ENCODE assay signal across 12 cellular contexts in the genomic region with DNA sequence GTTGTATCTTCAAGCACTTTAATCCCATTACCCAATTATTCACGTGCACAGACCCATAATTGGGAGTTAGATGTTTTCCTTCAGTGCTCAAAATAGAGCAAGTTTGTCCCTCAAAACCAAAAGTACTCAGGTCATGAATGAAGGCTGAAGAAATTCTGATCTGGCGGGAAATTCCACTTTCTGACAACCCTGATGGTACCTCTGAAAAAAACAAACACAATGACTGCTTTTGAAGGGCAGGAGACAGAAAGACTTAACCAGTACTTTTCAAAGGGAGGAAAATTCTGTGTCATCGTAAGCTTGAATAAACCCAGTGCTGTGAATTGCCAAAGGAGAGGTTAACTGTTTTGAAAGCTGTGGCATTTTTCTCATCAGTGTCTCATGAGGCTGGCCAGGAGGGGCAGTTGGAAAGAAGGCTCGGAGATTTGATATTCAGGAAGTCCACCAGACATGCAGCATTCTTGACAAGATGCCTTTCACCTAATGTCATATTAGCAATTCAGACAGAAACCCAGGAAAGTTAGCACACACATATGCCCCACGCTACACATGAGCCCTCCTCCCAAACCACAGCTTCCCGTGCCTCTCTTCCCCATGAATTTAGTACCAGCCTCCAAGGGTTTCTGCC.
DNase-seq lines count a peak whose midpoint lies in the region; ATAC-seq and TF ChIP-seq lines count a peak whose summit lies in the region.
"Had no signal": no experiment of that assay in that cellular context is flagged by ENCODE, and none has a peak within 500 bp of the region (broad histone marks: within the 10 kb centered on the region; RNA-seq: fewer than 3 reads in every experiment).

No MANE protein-coding gene starts in this region.

- DNase-seq in GM23338 (ENCODE audit: low spot score) (no peak), SK-N-SH (no peak), foreskin fibroblast (peak; percentile 84 to 90), thoracic aorta (ENCODE audit: low spot score) (no peak), NCI-H1417 (lab: John Stamatoyannopoulos, UW) (no peak)
- DNase-seq: activated CD8-positive, alpha-beta T cell treated with anti-CD3 and anti-CD28 coated beads, Interleukin-2, amount 10 ng/mL, durations not matched to agents 7 days and 5 days; aorta; NCI-H187; posterior cingulate gyrus; SHP77 treated with DMSO at 0.1 percent for 48 hours had no signal

- CTCF ChIA-PET in SK-N-SH (lab: Yijun Ruan, JAX) = interaction anchor here (0.9 kb wide), 1 partner anchor 21 kb away, joined by 3 read pairs; no protein-coding TSS in a partner anchor

- H3K9me3 ChIP-seq in SK-N-SH (no peaks in the 10 kb centered on the region), thoracic aorta (no peaks in the 10 kb centered on the region)

- no peak overlapping the region for H3K27ac Mint-ChIP-seq in GM23338
- H3K27ac Mint-ChIP-seq: activated CD8-positive, alpha-beta T cell treated with anti-CD3 and anti-CD28 coated beads, Interleukin-2, amount 10 ng/mL, durations not matched to agents 7 days and 5 days had no signal

- H3K4me1 ChIP-seq in GM23338 (ENCODE audit: insufficient read depth) = peaks cover 58% of the 10 kb centered on the region
- H3K4me1 ChIP-seq in SK-N-SH (ENCODE audit: control insufficient read depth in 1 of 2, insufficient read depth in 2 of 2, low read depth in 1 of 2, low read length in 1 of 2) = peaks cover 27 to 55% of the 10 kb centered on the region in 2 experiments
- peaks cover 33 to 87% of the 10 kb centered on the region in 2 donors for H3K4me1 ChIP-seq in thoracic aorta (ENCODE audit: control insufficient read depth in 1 of 2, low read depth in 2 of 2)

- no peaks in the 10 kb centered on the region for H4K20me1 ChIP-seq in GM23338 (replicated peaks; ENCODE audit: insufficient read depth)
- H4K20me1 ChIP-seq in SK-N-SH (ENCODE audit: insufficient read depth) = no peaks in the 10 kb centered on the region

- H3K4me1 Mint-ChIP-seq in GM23338 = peaks cover 59% of the 10 kb centered on the region

- no peak for TF ChIP-seq CTCF in GM23338 (conservative IDR thresholded peaks at IDR 0.05; ENCODE audit: low read depth in 2 of 2)
- TF ChIP-seq CTCF in SK-N-SH (IDR thresholded peaks at IDR 0.05) = no peak; the same call in 1 of the 2 replicates
- TF ChIP-seq CTCF in foreskin fibroblast (IDR thresholded peaks at IDR 0.05; ENCODE audit: low read depth, low read length) = no peak
- TF ChIP-seq CTCF in thoracic aorta (IDR thresholded peaks at IDR 0.05) = no peak

- H3K9me3 Mint-ChIP-seq in GM23338 = no peaks in the 10 kb centered on the region

- POLR2A ChIA-PET in SK-N-SH (lab: Yijun Ruan, JAX) = no interaction called here

- peak in 1 of 2 experiments; percentile 97; a peak in 2 of 4 replicates for TF ChIP-seq EP300 in SK-N-SH (IDR thresholded peaks at IDR 0.05; ENCODE audit: borderline replicate concordance in 1 of 2, low read depth in 1 of 2, low read length in 1 of 2)

- H3F3A ChIP-seq in GM23338 (replicated peaks; ENCODE audit: low read depth) (no peaks in the 10 kb centered on the region), SK-N-SH (replicated peaks; ENCODE audit: insufficient read depth) (peaks cover 31% of the 10 kb centered on the region)

- H3K9ac ChIP-seq in SK-N-SH = peak overlapping the region; percentile 76

- H3K27me3 Mint-ChIP-seq in GM23338 (ENCODE audit: insufficient read depth, low read depth, poor library complexity) = peaks cover 5% of the 10 kb centered on the region

- no peak overlapping the region for H2AFZ ChIP-seq in GM23338
- peak overlapping the region; percentile 48; the same call in 1 of the 2 replicates for H2AFZ ChIP-seq in SK-N-SH (ENCODE audit: low read depth)

- H3K36me3 ChIP-seq in GM23338 (ENCODE audit: insufficient read depth) = no peaks in the 10 kb centered on the region
- no peaks in the 10 kb centered on the region for H3K36me3 ChIP-seq in SK-N-SH (replicated peaks in 1 of 2; ENCODE audit: control insufficient read depth in 1 of 2, insufficient read depth in 2 of 2, low read length in 1 of 2)
- no peaks in the 10 kb centered on the region for H3K36me3 ChIP-seq in thoracic aorta

- peaks cover 10% of the 10 kb centered on the region; the same call in 1 of the 2 replicates for H3K9me2 ChIP-seq in GM23338 (ENCODE audit: insufficient read depth)
- H3K9me2 ChIP-seq in SK-N-SH = no peaks in the 10 kb centered on the region

- H3K4me3 ChIP-seq in GM23338 (no peak overlapping the region), SK-N-SH (ENCODE audit: low read depth in 2 of 2, low read length in 1 of 2) (no peak overlapping the region), foreskin fibroblast (ENCODE audit: low read depth in 1 of 2, low read length in 2 of 2) (no peak overlapping the region), thoracic aorta (peak overlapping the region; percentile 10)

- no peaks in the 10 kb centered on the region; the same call in 2 of the 3 replicates for H3K36me3 Mint-ChIP-seq in GM23338 (ENCODE audit: low read depth)

- WGBS in SK-N-SH (ENCODE audit: low lambda C conversion rate) = 14% methylated on average over 6 of the region's 6 CpGs

- no peak overlapping the region for H3K4me3 Mint-ChIP-seq in GM23338
- H3K4me3 Mint-ChIP-seq: activated CD8-positive, alpha-beta T cell treated with anti-CD3 and anti-CD28 coated beads, Interleukin-2, amount 10 ng/mL, durations not matched to agents 7 days and 5 days had no signal

- ATAC-seq in GM23338 (no peak), thoracic aorta (ENCODE audit: insufficient number of reproducible peaks, low FRiP score, low read depth) (no peak), GM21737 (IDR thresholded peaks at IDR 0.05; ENCODE audit: unreplicated experiment) (no peak), GM21576 (IDR thresholded peaks at IDR 0.05; ENCODE audit: unreplicated experiment) (no peak)
- ATAC-seq: activated CD8-positive, alpha-beta T cell treated with anti-CD3 and anti-CD28 coated beads, Interleukin-2, amount 10 ng/mL, durations not matched to agents 7 days and 5 days had no signal

- H3K27ac ChIP-seq in GM23338 (ENCODE audit: low read depth) (no peak overlapping the region), SK-N-SH (ENCODE audit: low read depth in 2 of 2, low read length in 1 of 2) (peak overlapping the region; percentile 93 to 95), thoracic aorta (peak overlapping the region; percentile 8 to 34)

- H3K79me2 ChIP-seq in GM23338 (replicated peaks; ENCODE audit: insufficient read depth) = no peaks in the 10 kb centered on the region
- H3K79me2 ChIP-seq in SK-N-SH (ENCODE audit: insufficient read depth) = peaks cover 8% of the 10 kb centered on the region; the same call in 1 of the 2 replicates

- TF ChIP-seq RAD21 in SK-N-SH (IDR thresholded peaks at IDR 0.05; ENCODE audit: low read length) = no peak

- peak overlapping the region; percentile 48; the same call in 1 of the 2 replicates for H3K4me2 ChIP-seq in GM23338
- H3K4me2 ChIP-seq in SK-N-SH = peak overlapping the region; percentile 63

- H3K27me3 ChIP-seq in GM23338 (ENCODE audit: insufficient read depth) = no peaks in the 10 kb centered on the region
- H3K27me3 ChIP-seq in SK-N-SH (ENCODE audit: insufficient read depth) = no peaks in the 10 kb centered on the region
- no peaks in the 10 kb centered on the region for H3K27me3 ChIP-seq in thoracic aorta (replicated peaks; ENCODE audit: insufficient read depth)

TF ChIP-seq in GM23338, 12 proteins besides CTCF, POLR2A, EP300 and RAD21 (continues in another document):
- TF ChIP-seq STAT1 (IDR thresholded peaks at IDR 0.05; ENCODE audit: unreplicated experiment) (no peak), EZH2phosphoT487 (IDR thresholded peaks at IDR 0.05; ENCODE audit: unreplicated experiment) (no peak), JUNB (IDR thresholded peaks at IDR 0.05; ENCODE audit: unreplicated experiment) (no peak), NANOG (IDR thresholded peaks at IDR 0.05; ENCODE audit: borderline replicate concordance) (no peak), POLR2AphosphoS5 (IDR thresholded peaks at IDR 0.05; ENCODE audit: low read depth) (no peak), ZNF331 (CRISPR knock-in tag; IDR thresholded peaks at IDR 0.05; ENCODE audit: low read depth) (no peak), CREB1 (CRISPR knock-in tag; IDR thresholded peaks at IDR 0.05; ENCODE audit: low read depth) (no peak)

TF ChIP-seq in SK-N-SH, 30 proteins besides CTCF, POLR2A, EP300 and RAD21 (continues in another document):
- TF ChIP-seq, protein P1, sequence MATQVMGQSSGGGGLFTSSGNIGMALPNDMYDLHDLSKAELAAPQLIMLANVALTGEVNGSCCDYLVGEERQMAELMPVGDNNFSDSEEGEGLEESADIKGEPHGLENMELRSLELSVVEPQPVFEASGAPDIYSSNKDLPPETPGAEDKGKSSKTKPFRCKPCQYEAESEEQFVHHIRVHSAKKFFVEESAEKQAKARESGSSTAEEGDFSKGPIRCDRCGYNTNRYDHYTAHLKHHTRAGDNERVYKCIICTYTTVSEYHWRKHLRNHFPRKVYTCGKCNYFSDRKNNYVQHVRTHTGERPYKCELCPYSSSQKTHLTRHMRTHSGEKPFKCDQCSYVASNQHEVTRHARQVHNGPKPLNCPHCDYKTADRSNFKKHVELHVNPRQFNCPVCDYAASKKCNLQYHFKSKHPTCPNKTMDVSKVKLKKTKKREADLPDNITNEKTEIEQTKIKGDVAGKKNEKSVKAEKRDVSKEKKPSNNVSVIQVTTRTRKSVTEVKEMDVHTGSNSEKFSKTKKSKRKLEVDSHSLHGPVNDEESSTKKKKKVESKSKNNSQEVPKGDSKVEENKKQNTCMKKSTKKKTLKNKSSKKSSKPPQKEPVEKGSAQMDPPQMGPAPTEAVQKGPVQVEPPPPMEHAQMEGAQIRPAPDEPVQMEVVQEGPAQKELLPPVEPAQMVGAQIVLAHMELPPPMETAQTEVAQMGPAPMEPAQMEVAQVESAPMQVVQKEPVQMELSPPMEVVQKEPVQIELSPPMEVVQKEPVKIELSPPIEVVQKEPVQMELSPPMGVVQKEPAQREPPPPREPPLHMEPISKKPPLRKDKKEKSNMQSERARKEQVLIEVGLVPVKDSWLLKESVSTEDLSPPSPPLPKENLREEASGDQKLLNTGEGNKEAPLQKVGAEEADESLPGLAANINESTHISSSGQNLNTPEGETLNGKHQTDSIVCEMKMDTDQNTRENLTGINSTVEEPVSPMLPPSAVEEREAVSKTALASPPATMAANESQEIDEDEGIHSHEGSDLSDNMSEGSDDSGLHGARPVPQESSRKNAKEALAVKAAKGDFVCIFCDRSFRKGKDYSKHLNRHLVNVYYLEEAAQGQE (IDR thresholded peaks at IDR 0.05; ENCODE audit: low read depth, low read length) = 0 out of 2 replicates have a peak, but pooled peaks have one; percentile 20
- TF ChIP-seq POLR2AphosphoS5 (IDR thresholded peaks at IDR 0.05; ENCODE audit: low read depth, low read length) = peak; percentile 51; the same call in 1 of the 2 replicates
- peak; percentile 79 for TF ChIP-seq JUND (IDR thresholded peaks at IDR 0.05)
- TF ChIP-seq CHD2 (IDR thresholded peaks at IDR 0.05; ENCODE audit: low read length, partially characterized antibody) = no peak
- peak; percentile 75; the same call in 1 of the 2 replicates for TF ChIP-seq RXRA (IDR thresholded peaks at IDR 0.05; ENCODE audit: borderline replicate concordance, low read depth)
- TF ChIP-seq FOXJ3 (CRISPR knock-in tag; IDR thresholded peaks at IDR 0.05) = no peak
- peak; percentile 70; the same call in 1 of the 2 replicates for TF ChIP-seq SIN3A (IDR thresholded peaks at IDR 0.05; ENCODE audit: borderline replicate concordance, low read depth, low read length)
- TF ChIP-seq FOXM1 (IDR thresholded peaks at IDR 0.05; ENCODE audit: low read depth) = peak; percentile 90; the same call in 1 of the 2 replicates

Comparison
In these comparisons a context has a peak if more than half of its experiments do, and no peak if none do; other contexts are left out.
1. DNase-seq: peak in foreskin fibroblast (2 of 2); none in GM23338 (single experiment), SK-N-SH (single experiment), thoracic aorta (single experiment) and NCI-H1417 (0 of 3).